In the genomic region with DNA sequence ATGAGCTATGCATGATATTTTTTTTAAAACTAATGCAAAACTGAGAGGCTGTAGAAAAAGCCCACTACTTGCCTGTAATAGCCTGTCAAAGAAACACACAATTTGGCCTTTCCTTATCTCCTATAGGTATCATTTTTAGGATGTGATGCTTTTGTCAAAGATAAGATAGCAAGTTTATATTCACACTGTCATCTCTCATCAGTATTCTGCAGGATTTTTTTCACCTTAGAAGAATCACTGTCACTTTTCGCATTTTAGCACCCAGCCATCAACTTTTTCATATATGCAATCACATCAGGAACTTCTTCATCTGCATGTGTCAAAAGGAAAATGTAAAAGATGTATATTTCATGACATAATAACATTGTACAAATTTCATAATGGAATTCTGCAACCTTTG, we compare ENCODE assay signal across 27 cellular contexts.
A peak's percentile ranks its signal among the peaks of the same experiment; 100 is the strongest.
DNase-seq lines count a peak whose midpoint lies in the region; TF ChIP-seq lines count a peak whose summit lies in the region.
"Had no signal": no experiment of that assay in that cellular context is flagged by ENCODE, and none has a peak within 500 bp of the region (broad histone marks: within the 10 kb centered on the region; RNA-seq: fewer than 3 reads in every experiment).

No MANE protein-coding gene starts in this region.

- H3K9ac ChIP-seq in neural cell (ENCODE audit: low read length) = peak overlapping the region; percentile 39
- H3K9ac ChIP-seq: BLaER1; BLaER1 treated with 17β-estradiol and CSF1 and Interleukin-3, amounts not matched to agents 10 nM and 100 nM had no signal

- no peak for TF ChIP-seq RAD21 in neural cell (conservative IDR thresholded peaks at IDR 0.05)

- TF ChIP-seq CTCF in neural cell (IDR thresholded peaks at IDR 0.05; ENCODE audit: poor library complexity, severe bottlenecking) = no peak

- TF ChIP-seq EP300 in neural cell (conservative IDR thresholded peaks at IDR 0.05; ENCODE audit: poor library complexity, severe bottlenecking) = peak; percentile 91

- peak overlapping the region; percentile 85 for H3K27ac ChIP-seq in neural cell (ENCODE audit: low read length)
- H3K27ac ChIP-seq: 22Rv1; A549; BLaER1; BLaER1 treated with 17β-estradiol and CSF1 and Interleukin-3, amounts not matched to agents 10 nM and 100 nM; C4-2B had no signal

- no peak overlapping the region for H2AFZ ChIP-seq in neural cell (ENCODE audit: low read depth, low read length)

- no peak for DNase-seq in activated CD4-positive, CD25-positive, alpha-beta regulatory T cell (lab: John Stamatoyannopoulos, UW)
- DNase-seq: 8988T; ACHN; AML-193; BE2C; C1 segment of cervical spinal cord; Caco-2; Calu3; CD4-positive, alpha-beta memory T cell; CD4-positive, alpha-beta T cell; CD4-positive, CD25-positive, alpha-beta regulatory T cell; CD8-positive, alpha-beta memory T cell; CD8-positive, alpha-beta T cell; COR-L47; DMS 273 treated with DMSO at 0.1 percent for 48 hours; DMS153; DMS53; DMS79; DMS79 treated with DMSO at 0.1 percent for 48 hours; DND-41; EL had no signal

- no peaks in the 10 kb centered on the region for H3K79me2 ChIP-seq in neural cell (replicated peaks; ENCODE audit: insufficient read depth, low read length)

- H3K9me3 ChIP-seq in neural cell (ENCODE audit: low read length) = no peaks in the 10 kb centered on the region
- H3K9me3 ChIP-seq: BE2C; BLaER1; BLaER1 treated with 17β-estradiol and CSF1 and Interleukin-3, amounts not matched to agents 10 nM and 100 nM; Caco-2 had no signal

- H3K36me3 ChIP-seq in neural cell (ENCODE audit: insufficient read depth, low read length) = no peaks in the 10 kb centered on the region
- H3K36me3 ChIP-seq: BE2C; BLaER1; BLaER1 treated with 17β-estradiol and CSF1 and Interleukin-3, amounts not matched to agents 10 nM and 100 nM had no signal

- H4K20me1 ChIP-seq in neural cell (ENCODE audit: insufficient read depth) = no peaks in the 10 kb centered on the region
- H4K20me1 ChIP-seq: BLaER1; BLaER1 treated with 17β-estradiol and CSF1 and Interleukin-3, amounts not matched to agents 10 nM and 100 nM had no signal

- H3K4me3 ChIP-seq in neural cell (ENCODE audit: low read length) = no peak overlapping the region
- H3K4me3 ChIP-seq: A549; BLaER1; BLaER1 treated with 17β-estradiol and CSF1 and Interleukin-3, amounts not matched to agents 10 nM and 100 nM had no signal

- no peaks in the 10 kb centered on the region for H3K27me3 ChIP-seq in neural cell (ENCODE audit: insufficient read depth, low read depth, low read length)
- H3K27me3 ChIP-seq: BE2C; BLaER1; BLaER1 treated with 17β-estradiol and CSF1 and Interleukin-3, amounts not matched to agents 10 nM and 100 nM had no signal

- no peaks in the 10 kb centered on the region for H3F3A ChIP-seq in neural cell (ENCODE audit: insufficient read depth, low read length, poor library complexity, severe bottlenecking)

- no peak overlapping the region for H3K4me2 ChIP-seq in neural cell (ENCODE audit: low read length)
- H3K4me2 ChIP-seq: A549; BLaER1; BLaER1 treated with 17β-estradiol and CSF1 and Interleukin-3, amounts not matched to agents 10 nM and 100 nM had no signal

- no peaks in the 10 kb centered on the region for H3K9me2 ChIP-seq in neural cell (ENCODE audit: insufficient read depth, low read length)

TF ChIP-seq in neural cell, 6 proteins besides CTCF, POLR2A, EP300 and RAD21:
- TF ChIP-seq POLR2AphosphoS5 (IDR thresholded peaks at IDR 0.05) (peak; percentile 52), SMC3 (conservative IDR thresholded peaks at IDR 0.05; ENCODE audit: poor library complexity) (peak; percentile 20), TAF1 (IDR thresholded peaks at IDR 0.05; ENCODE audit: low read depth) (no peak)
